In the genomic region with DNA sequence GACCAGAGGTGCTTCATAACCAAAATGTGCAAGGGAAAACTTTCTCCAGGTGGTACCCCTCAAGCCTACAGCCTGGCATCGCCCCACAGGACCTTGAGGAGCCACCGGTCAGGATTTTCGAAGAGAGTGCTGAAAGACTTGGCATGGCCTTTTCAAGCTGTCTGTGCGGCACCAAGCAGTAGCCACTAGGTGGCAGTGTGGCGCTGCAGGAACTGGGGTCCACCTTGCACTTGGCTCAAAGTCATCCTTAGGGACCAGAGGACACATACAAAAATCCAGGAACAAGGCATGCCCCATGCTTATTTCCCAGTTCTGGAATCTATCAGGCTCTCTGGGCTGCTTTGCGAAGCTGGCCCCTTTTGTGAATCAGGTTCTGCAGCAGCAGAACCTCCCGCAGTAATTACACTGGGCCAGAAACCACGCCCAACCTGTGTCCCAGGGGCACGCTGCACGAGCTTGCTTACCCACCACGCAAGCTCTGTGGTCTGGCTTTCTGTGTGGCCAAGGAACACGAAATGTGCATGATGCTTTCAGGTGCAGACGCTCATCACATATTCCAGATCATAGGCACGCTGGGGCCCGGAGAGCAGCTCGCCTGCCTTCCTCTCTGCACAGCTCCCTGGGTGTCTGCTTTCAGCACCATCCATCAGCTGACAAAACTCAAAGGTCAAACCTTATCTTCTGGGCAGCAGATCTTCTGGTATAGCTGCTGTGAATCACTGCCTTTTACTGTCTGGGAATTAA, we compare ENCODE assay signal across 8 cellular contexts.
DNase-seq lines count a peak whose midpoint lies in the region; ATAC-seq and TF ChIP-seq lines count a peak whose summit lies in the region.

No MANE protein-coding gene starts in this region.

- H3K4me2 ChIP-seq in SU-DHL-6 (ENCODE audit: low read depth, low read length, poor library complexity, severe bottlenecking): no peak overlapping the region

- no peak overlapping the region for H3K9ac ChIP-seq in SU-DHL-6 (ENCODE audit: low read length)

- H3K9me2 ChIP-seq in SU-DHL-6 (replicated peaks; ENCODE audit: insufficient read depth, low read length): no peaks in the 10 kb centered on the region

- 25 to 36% (median 27%) methylated on average over 16 of the region's 16 CpGs for WGBS in psoas muscle, 3 donors

- intact Hi-C loops in cardiac septum (cut with DNase I) (loop anchor here (2.0 kb wide), 2 partner anchors 200 to 606 kb away; no protein-coding TSS in a partner anchor), psoas muscle (cut with DNase I) (loop anchor here in 1 of 2 donors (1.0 to 10.0 kb wide), 3 partner anchors 204 to 606 kb away; a partner anchor contains a TSS), uterus (cut with DNase I; ENCODE audit: low total_unique reads) (no loop called here)

- no peaks in the 10 kb centered on the region for H3K79me2 ChIP-seq in SU-DHL-6 (ENCODE audit: insufficient read depth, low read length)

- no peaks in the 10 kb centered on the region; the same call in 1 of the 2 replicates for H4K20me1 ChIP-seq in SU-DHL-6 (ENCODE audit: low read depth, low read length)

- no peak overlapping the region for H3K27ac ChIP-seq in SU-DHL-6 (ENCODE audit: low read depth, low read length)
- no peak overlapping the region for H3K27ac ChIP-seq in psoas muscle
- peak overlapping the region; percentile 57 to 68 for H3K27ac ChIP-seq in uterus

- ATAC-seq in GM21576 (IDR thresholded peaks at IDR 0.05; ENCODE audit: unreplicated experiment): peak; percentile 61
- ATAC-seq in psoas muscle: peak; percentile 82 to 96 (median 88)

- H3K4me1 ChIP-seq in psoas muscle: peaks cover 5% of the 10 kb centered on the region
- H3K4me1 ChIP-seq in uterus: peaks cover 3 to 16% of the 10 kb centered on the region in 2 donors

- H3K4me3 ChIP-seq in NB4 (ENCODE audit: low read depth, low read length) (no peak overlapping the region), SU-DHL-6 (ENCODE audit: insufficient read depth, low read length, poor library complexity, severe bottlenecking) (no peak overlapping the region), psoas muscle (no peak overlapping the region), uterus (no peak overlapping the region)

- H2AFZ ChIP-seq in SU-DHL-6 (ENCODE audit: low read depth, low read length, severe bottlenecking): no peak overlapping the region

- TF ChIP-seq POLR2A in NB4 (IDR thresholded peaks at IDR 0.05; ENCODE audit: extremely low read depth, insufficient read length) (no peak), uterus (IDR thresholded peaks at IDR 0.05) (no peak)

- no peaks in the 10 kb centered on the region for H3K27me3 ChIP-seq in SU-DHL-6 (ENCODE audit: low read length)
- H3K27me3 ChIP-seq in psoas muscle (ENCODE audit: insufficient read depth in 3 of 3, low read length in 2 of 3): peaks cover 0 to 38% (median 13%) of the 10 kb centered on the region in 3 donors
- H3K27me3 ChIP-seq in uterus: no peaks in the 10 kb centered on the region

- DNase-seq in DMS153 (lab: John Stamatoyannopoulos, UW) (peak; percentile 57), NB4 (ENCODE audit: low read depth) (peak; percentile 83), cardiac septum (ENCODE audit: low spot score) (peak; percentile 87), psoas muscle (peak; percentile 83 to 91), uterus (peak; percentile 86 to 89)
- peak; percentile 35 for DNase-seq in activated naive CD8-positive, alpha-beta T cell treated with anti-CD3 and anti-CD28 coated beads, Interleukin-2, amount 50 U/mL, for 16 hours (ENCODE audit: low read depth, low spot score)

- H3F3A ChIP-seq in SU-DHL-6 (ENCODE audit: insufficient read depth): peaks cover 10% of the 10 kb centered on the region

- H3K36me3 ChIP-seq in SU-DHL-6 (ENCODE audit: low read length) (no peaks in the 10 kb centered on the region; the same call in 1 of the 2 replicates), psoas muscle (ENCODE audit: insufficient read depth in 1 of 2, low read depth in 1 of 2) (no peaks in the 10 kb centered on the region), uterus (no peaks in the 10 kb centered on the region)

- peak; percentile 99 for TF ChIP-seq CTCF in NB4 (IDR thresholded peaks at IDR 0.05; ENCODE audit: low read depth, low read length)
- TF ChIP-seq CTCF in SU-DHL-6 (IDR thresholded peaks at IDR 0.05; ENCODE audit: insufficient read depth, low read length, poor library complexity, severe bottlenecking): peak; percentile 92
- TF ChIP-seq CTCF in psoas muscle (IDR thresholded peaks at IDR 0.05): peak; percentile 97
- TF ChIP-seq CTCF in uterus (IDR thresholded peaks at IDR 0.05): peak; percentile 85 to 98 (median 94)

- H3K9me3 ChIP-seq in SU-DHL-6 (ENCODE audit: insufficient read depth, low read length) (no peaks in the 10 kb centered on the region), psoas muscle (no peaks in the 10 kb centered on the region), uterus (no peaks in the 10 kb centered on the region)

Comparison
In these comparisons a context has a peak if more than half of its experiments do, and no peak if none do; other contexts are left out.
1. DNase-seq: peak in every context shown above with its lines; median percentile 88 in uterus; 87 in cardiac septum; 87 in psoas muscle; 83 in NB4; 57 in DMS153; 35 in activated naive CD8-positive, alpha-beta T cell treated with anti-CD3 and anti-CD28 coated beads, Interleukin-2, amount 50 U/mL, for 16 hours.
2. H3K27ac ChIP-seq: peak in uterus (2 of 2); none in SU-DHL-6 (single experiment) and psoas muscle (single experiment).
3. Peak in every context shown above with its lines, with median percentiles within 50 percentile points of each other: CTCF ChIP-seq.